ENCODE assay signal across 2 cellular contexts in genomic region chr10:8066146-8066545, GRCh38.
TF ChIP-seq lines count a peak whose summit lies in the region.

No MANE protein-coding gene starts in this region.

TF ChIP-seq in SK-N-SH, 30 proteins besides CTCF, POLR2A, EP300 and RAD21 (continued from another document):
- TF ChIP-seq YY1 (IDR thresholded peaks at IDR 0.05; ENCODE audit: low read depth) (no peak), NRF1 (IDR thresholded peaks at IDR 0.05; ENCODE audit: low read depth, low read length) (no peak), EZH2phosphoT487 (IDR thresholded peaks at IDR 0.05; ENCODE audit: borderline replicate concordance, low read depth) (no peak), RXRA (IDR thresholded peaks at IDR 0.05; ENCODE audit: borderline replicate concordance, low read depth) (no peak), TAF1 (IDR thresholded peaks at IDR 0.05; ENCODE audit: borderline replicate concordance, low read depth, low read length) (no peak), SIN3A (IDR thresholded peaks at IDR 0.05; ENCODE audit: borderline replicate concordance, low read depth, low read length) (no peak), CHD2 (IDR thresholded peaks at IDR 0.05; ENCODE audit: low read length, partially characterized antibody) (no peak), PBX3 (IDR thresholded peaks at IDR 0.05) (no peak), GABPA (IDR thresholded peaks at IDR 0.05; ENCODE audit: low read depth) (no peak), ZBTB33 (IDR thresholded peaks at IDR 0.05; ENCODE audit: borderline replicate concordance, low read depth) (no peak), REST (IDR thresholded peaks at IDR 0.05; ENCODE audit: low read depth, low read length) (no peak), IRF3 (IDR thresholded peaks at IDR 0.05; ENCODE audit: low read depth, low read length) (no peak), USF1 (IDR thresholded peaks at IDR 0.05; ENCODE audit: borderline replicate concordance, low read depth) (no peak), FOXM1 (IDR thresholded peaks at IDR 0.05; ENCODE audit: low read depth) (no peak), MAX (IDR thresholded peaks at IDR 0.05; ENCODE audit: low read depth) (no peak)

TF ChIP-seq in SK-N-SH treated with all-trans-retinoic acid at 6 μM for 48 hours, 23 proteins besides CTCF, POLR2A, EP300 and RAD21 (continued from another document):
- TF ChIP-seq CSRNP3 (CRISPR knock-in tag; IDR thresholded peaks at IDR 0.05) (no peak), ZNF565 (CRISPR knock-in tag; conservative IDR thresholded peaks at IDR 0.05; ENCODE audit: low read depth) (no peak), CREB5 (CRISPR knock-in tag; IDR thresholded peaks at IDR 0.05; ENCODE audit: low read depth) (no peak)
